In genomic region chr6:7138921-7139358, GRCh38 we compare ENCODE assay signal across 1 cellular context.
TF ChIP-seq lines count a peak whose summit lies in the region.

No MANE protein-coding gene starts in this region.

TF ChIP-seq in HepG2, 621 proteins besides CTCF, POLR2A, EP300 and RAD21 (continued from another document and continues in another):
- TF ChIP-seq, protein P1, sequence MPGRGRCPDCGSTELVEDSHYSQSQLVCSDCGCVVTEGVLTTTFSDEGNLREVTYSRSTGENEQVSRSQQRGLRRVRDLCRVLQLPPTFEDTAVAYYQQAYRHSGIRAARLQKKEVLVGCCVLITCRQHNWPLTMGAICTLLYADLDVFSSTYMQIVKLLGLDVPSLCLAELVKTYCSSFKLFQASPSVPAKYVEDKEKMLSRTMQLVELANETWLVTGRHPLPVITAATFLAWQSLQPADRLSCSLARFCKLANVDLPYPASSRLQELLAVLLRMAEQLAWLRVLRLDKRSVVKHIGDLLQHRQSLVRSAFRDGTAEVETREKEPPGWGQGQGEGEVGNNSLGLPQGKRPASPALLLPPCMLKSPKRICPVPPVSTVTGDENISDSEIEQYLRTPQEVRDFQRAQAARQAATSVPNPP (CRISPR knock-in tag; IDR thresholded peaks at IDR 0.05), result no peak; the same call in 1 of the 2 replicates
- TF ChIP-seq TOE1 (CRISPR knock-in tag; IDR thresholded peaks at IDR 0.05) (no peak), SYNCRIP (IDR thresholded peaks at IDR 0.05; ENCODE audit: insufficient read depth, low read depth, low read length) (no peak), ZFP90 (CRISPR knock-in tag; IDR thresholded peaks at IDR 0.05; ENCODE audit: borderline replicate concordance) (no peak), ZNF552 (CRISPR knock-in tag; IDR thresholded peaks at IDR 0.05; ENCODE audit: borderline replicate concordance) (no peak), ZNF841 (CRISPR knock-in tag; IDR thresholded peaks at IDR 0.05; ENCODE audit: borderline replicate concordance) (no peak), HNRNPLL (IDR thresholded peaks at IDR 0.05; ENCODE audit: low read depth, low read length, poor library complexity, severe bottlenecking) (no peak), ZNF451 (CRISPR knock-in tag; IDR thresholded peaks at IDR 0.05) (no peak), NBN (conservative IDR thresholded peaks at IDR 0.05) (no peak), EHMT2 (IDR thresholded peaks at IDR 0.05; ENCODE audit: borderline replicate concordance, low read depth, low read length) (no peak), KLF15 (CRISPR knock-in tag; IDR thresholded peaks at IDR 0.05; ENCODE audit: borderline replicate concordance) (no peak), PITX1 (CRISPR knock-in tag; IDR thresholded peaks at IDR 0.05) (peak; percentile 84), ZKSCAN5 (CRISPR knock-in tag; IDR thresholded peaks at IDR 0.05) (no peak), CENPX (CRISPR knock-in tag; IDR thresholded peaks at IDR 0.05) (no peak), ZNF569 (CRISPR knock-in tag; IDR thresholded peaks at IDR 0.05; ENCODE audit: borderline replicate concordance) (no peak), ETS1 (CRISPR knock-in tag; IDR thresholded peaks at IDR 0.05) (no peak), ZNF230 (CRISPR knock-in tag; IDR thresholded peaks at IDR 0.05) (no peak), SMARCE1 (IDR thresholded peaks at IDR 0.05; ENCODE audit: borderline replicate concordance) (no peak), DDIT3 (CRISPR knock-in tag; IDR thresholded peaks at IDR 0.05) (no peak), MAZ (IDR thresholded peaks at IDR 0.05; ENCODE audit: borderline replicate concordance, low read depth, low read length) (peak; percentile 94; the same call in 1 of the 2 replicates), MAZ (CRISPR knock-in tag; IDR thresholded peaks at IDR 0.05; ENCODE audit: low read depth) (peak; percentile 69; the same call in 1 of the 2 replicates), SRSF9 (IDR thresholded peaks at IDR 0.05; ENCODE audit: borderline replicate concordance, insufficient read depth, low read depth, low read length, poor library complexity, severe bottlenecking) (no peak), MBD4 (IDR thresholded peaks at IDR 0.05; ENCODE audit: borderline replicate concordance, low read length) (no peak; the same call in 1 of the 2 replicates), ZNF703 (CRISPR knock-in tag; IDR thresholded peaks at IDR 0.05; ENCODE audit: borderline replicate concordance) (no peak), ZC3H13 (CRISPR knock-in tag; IDR thresholded peaks at IDR 0.05) (no peak), SMARCC2 (IDR thresholded peaks at IDR 0.05) (no peak), CCDC6 (CRISPR knock-in tag; IDR thresholded peaks at IDR 0.05) (no peak), E2F1 (CRISPR knock-in tag; IDR thresholded peaks at IDR 0.05) (no peak), ZNF83 (CRISPR knock-in tag; IDR thresholded peaks at IDR 0.05; ENCODE audit: borderline replicate concordance) (no peak), FOXO1 (CRISPR knock-in tag; IDR thresholded peaks at IDR 0.05) (peak; percentile 69; the same call in 1 of the 2 replicates), ZMYM2 (CRISPR knock-in tag; IDR thresholded peaks at IDR 0.05) (no peak), SMAD9 (CRISPR knock-in tag; IDR thresholded peaks at IDR 0.05) (no peak), KLF12 (CRISPR knock-in tag; IDR thresholded peaks at IDR 0.05; ENCODE audit: borderline replicate concordance) (no peak), NR2F2 (IDR thresholded peaks at IDR 0.05; ENCODE audit: borderline replicate concordance, low read depth) (peak; percentile 83)
- TF ChIP-seq, protein P2, sequence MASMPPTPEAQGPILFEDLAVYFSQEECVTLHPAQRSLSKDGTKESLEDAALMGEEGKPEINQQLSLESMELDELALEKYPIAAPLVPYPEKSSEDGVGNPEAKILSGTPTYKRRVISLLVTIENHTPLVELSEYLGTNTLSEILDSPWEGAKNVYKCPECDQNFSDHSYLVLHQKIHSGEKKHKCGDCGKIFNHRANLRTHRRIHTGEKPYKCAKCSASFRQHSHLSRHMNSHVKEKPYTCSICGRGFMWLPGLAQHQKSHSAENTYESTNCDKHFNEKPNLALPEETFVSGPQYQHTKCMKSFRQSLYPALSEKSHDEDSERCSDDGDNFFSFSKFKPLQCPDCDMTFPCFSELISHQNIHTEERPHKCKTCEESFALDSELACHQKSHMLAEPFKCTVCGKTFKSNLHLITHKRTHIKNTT (CRISPR knock-in tag; IDR thresholded peaks at IDR 0.05), result no peak
- TF ChIP-seq, protein P3, sequence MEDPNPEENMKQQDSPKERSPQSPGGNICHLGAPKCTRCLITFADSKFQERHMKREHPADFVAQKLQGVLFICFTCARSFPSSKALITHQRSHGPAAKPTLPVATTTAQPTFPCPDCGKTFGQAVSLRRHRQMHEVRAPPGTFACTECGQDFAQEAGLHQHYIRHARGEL (CRISPR knock-in tag; IDR thresholded peaks at IDR 0.05), result no peak
- TF ChIP-seq, protein P4, sequence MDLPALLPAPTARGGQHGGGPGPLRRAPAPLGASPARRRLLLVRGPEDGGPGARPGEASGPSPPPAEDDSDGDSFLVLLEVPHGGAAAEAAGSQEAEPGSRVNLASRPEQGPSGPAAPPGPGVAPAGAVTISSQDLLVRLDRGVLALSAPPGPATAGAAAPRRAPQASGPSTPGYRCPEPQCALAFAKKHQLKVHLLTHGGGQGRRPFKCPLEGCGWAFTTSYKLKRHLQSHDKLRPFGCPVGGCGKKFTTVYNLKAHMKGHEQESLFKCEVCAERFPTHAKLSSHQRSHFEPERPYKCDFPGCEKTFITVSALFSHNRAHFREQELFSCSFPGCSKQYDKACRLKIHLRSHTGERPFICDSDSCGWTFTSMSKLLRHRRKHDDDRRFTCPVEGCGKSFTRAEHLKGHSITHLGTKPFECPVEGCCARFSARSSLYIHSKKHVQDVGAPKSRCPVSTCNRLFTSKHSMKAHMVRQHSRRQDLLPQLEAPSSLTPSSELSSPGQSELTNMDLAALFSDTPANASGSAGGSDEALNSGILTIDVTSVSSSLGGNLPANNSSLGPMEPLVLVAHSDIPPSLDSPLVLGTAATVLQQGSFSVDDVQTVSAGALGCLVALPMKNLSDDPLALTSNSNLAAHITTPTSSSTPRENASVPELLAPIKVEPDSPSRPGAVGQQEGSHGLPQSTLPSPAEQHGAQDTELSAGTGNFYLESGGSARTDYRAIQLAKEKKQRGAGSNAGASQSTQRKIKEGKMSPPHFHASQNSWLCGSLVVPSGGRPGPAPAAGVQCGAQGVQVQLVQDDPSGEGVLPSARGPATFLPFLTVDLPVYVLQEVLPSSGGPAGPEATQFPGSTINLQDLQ (CRISPR knock-in tag; IDR thresholded peaks at IDR 0.05), result no peak
- TF ChIP-seq, protein P5, sequence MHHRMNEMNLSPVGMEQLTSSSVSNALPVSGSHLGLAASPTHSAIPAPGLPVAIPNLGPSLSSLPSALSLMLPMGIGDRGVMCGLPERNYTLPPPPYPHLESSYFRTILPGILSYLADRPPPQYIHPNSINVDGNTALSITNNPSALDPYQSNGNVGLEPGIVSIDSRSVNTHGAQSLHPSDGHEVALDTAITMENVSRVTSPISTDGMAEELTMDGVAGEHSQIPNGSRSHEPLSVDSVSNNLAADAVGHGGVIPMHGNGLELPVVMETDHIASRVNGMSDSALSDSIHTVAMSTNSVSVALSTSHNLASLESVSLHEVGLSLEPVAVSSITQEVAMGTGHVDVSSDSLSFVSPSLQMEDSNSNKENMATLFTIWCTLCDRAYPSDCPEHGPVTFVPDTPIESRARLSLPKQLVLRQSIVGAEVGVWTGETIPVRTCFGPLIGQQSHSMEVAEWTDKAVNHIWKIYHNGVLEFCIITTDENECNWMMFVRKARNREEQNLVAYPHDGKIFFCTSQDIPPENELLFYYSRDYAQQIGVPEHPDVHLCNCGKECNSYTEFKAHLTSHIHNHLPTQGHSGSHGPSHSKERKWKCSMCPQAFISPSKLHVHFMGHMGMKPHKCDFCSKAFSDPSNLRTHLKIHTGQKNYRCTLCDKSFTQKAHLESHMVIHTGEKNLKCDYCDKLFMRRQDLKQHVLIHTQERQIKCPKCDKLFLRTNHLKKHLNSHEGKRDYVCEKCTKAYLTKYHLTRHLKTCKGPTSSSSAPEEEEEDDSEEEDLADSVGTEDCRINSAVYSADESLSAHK (CRISPR knock-in tag; IDR thresholded peaks at IDR 0.05; ENCODE audit: borderline replicate concordance), result no peak
- TF ChIP-seq, protein P6, sequence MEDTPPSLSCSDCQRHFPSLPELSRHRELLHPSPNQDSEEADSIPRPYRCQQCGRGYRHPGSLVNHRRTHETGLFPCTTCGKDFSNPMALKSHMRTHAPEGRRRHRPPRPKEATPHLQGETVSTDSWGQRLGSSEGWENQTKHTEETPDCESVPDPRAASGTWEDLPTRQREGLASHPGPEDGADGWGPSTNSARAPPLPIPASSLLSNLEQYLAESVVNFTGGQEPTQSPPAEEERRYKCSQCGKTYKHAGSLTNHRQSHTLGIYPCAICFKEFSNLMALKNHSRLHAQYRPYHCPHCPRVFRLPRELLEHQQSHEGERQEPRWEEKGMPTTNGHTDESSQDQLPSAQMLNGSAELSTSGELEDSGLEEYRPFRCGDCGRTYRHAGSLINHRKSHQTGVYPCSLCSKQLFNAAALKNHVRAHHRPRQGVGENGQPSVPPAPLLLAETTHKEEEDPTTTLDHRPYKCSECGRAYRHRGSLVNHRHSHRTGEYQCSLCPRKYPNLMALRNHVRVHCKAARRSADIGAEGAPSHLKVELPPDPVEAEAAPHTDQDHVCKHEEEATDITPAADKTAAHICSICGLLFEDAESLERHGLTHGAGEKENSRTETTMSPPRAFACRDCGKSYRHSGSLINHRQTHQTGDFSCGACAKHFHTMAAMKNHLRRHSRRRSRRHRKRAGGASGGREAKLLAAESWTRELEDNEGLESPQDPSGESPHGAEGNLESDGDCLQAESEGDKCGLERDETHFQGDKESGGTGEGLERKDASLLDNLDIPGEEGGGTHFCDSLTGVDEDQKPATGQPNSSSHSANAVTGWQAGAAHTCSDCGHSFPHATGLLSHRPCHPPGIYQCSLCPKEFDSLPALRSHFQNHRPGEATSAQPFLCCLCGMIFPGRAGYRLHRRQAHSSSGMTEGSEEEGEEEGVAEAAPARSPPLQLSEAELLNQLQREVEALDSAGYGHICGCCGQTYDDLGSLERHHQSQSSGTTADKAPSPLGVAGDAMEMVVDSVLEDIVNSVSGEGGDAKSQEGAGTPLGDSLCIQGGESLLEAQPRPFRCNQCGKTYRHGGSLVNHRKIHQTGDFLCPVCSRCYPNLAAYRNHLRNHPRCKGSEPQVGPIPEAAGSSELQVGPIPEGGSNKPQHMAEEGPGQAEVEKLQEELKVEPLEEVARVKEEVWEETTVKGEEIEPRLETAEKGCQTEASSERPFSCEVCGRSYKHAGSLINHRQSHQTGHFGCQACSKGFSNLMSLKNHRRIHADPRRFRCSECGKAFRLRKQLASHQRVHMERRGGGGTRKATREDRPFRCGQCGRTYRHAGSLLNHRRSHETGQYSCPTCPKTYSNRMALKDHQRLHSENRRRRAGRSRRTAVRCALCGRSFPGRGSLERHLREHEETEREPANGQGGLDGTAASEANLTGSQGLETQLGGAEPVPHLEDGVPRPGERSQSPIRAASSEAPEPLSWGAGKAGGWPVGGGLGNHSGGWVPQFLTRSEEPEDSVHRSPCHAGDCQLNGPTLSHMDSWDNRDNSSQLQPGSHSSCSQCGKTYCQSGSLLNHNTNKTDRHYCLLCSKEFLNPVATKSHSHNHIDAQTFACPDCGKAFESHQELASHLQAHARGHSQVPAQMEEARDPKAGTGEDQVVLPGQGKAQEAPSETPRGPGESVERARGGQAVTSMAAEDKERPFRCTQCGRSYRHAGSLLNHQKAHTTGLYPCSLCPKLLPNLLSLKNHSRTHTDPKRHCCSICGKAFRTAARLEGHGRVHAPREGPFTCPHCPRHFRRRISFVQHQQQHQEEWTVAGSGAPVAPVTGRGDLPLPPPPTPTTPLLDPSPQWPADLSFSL (CRISPR knock-in tag; IDR thresholded peaks at IDR 0.05), result no peak
- TF ChIP-seq, protein P7, sequence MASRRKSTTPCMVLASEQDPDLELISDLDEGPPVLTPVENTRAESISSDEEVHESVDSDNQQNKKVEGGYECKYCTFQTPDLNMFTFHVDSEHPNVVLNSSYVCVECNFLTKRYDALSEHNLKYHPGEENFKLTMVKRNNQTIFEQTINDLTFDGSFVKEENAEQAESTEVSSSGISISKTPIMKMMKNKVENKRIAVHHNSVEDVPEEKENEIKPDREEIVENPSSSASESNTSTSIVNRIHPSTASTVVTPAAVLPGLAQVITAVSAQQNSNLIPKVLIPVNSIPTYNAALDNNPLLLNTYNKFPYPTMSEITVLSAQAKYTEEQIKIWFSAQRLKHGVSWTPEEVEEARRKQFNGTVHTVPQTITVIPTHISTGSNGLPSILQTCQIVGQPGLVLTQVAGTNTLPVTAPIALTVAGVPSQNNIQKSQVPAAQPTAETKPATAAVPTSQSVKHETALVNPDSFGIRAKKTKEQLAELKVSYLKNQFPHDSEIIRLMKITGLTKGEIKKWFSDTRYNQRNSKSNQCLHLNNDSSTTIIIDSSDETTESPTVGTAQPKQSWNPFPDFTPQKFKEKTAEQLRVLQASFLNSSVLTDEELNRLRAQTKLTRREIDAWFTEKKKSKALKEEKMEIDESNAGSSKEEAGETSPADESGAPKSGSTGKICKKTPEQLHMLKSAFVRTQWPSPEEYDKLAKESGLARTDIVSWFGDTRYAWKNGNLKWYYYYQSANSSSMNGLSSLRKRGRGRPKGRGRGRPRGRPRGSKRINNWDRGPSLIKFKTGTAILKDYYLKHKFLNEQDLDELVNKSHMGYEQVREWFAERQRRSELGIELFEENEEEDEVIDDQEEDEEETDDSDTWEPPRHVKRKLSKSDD (CRISPR knock-in tag; IDR thresholded peaks at IDR 0.05; ENCODE audit: low read depth), result no peak
